Comparison of ENCODE assay signal across 1 cellular context in genomic region chr2:99154643-99155536, GRCh38.
TF ChIP-seq lines count a peak whose summit lies in the region.

Gene LIPT1 (plus strand): TSS chr2:99154967. CDS start chr2:99161958, 6,991 bp downstream.
Gene TSGA10 (minus strand): TSS chr2:99154942. CDS start chr2:99109439, 45,503 bp downstream.

TF ChIP-seq in WTC11, 78 proteins besides CTCF, POLR2A, EP300 and RAD21 (continued from another document and continues in another):
- peak; percentile 72; the same call in 1 of the 2 replicates for TF ChIP-seq CREM (CRISPR knock-in tag; IDR thresholded peaks at IDR 0.05)
- TF ChIP-seq USF1 (CRISPR knock-in tag; IDR thresholded peaks at IDR 0.05): peak; percentile 78
- TF ChIP-seq MLX (CRISPR knock-in tag; IDR thresholded peaks at IDR 0.05): peak; percentile 41; the same call in 1 of the 2 replicates
- peak; percentile 95 for TF ChIP-seq E2F5 (CRISPR knock-in tag; IDR thresholded peaks at IDR 0.05)
- TF ChIP-seq KAT7 (CRISPR knock-in tag; IDR thresholded peaks at IDR 0.05; ENCODE audit: borderline replicate concordance): 0 out of 2 replicates have a peak, but pooled peaks have one; percentile 76
- TF ChIP-seq ZNF232 (CRISPR knock-in tag; IDR thresholded peaks at IDR 0.05): peak; percentile 92
- no peak for TF ChIP-seq MXD4 (CRISPR knock-in tag; IDR thresholded peaks at IDR 0.05; ENCODE audit: borderline replicate concordance)
- TF ChIP-seq TP53 (CRISPR knock-in tag; IDR thresholded peaks at IDR 0.05): peak; percentile 95; the same call in 1 of the 2 replicates
- TF ChIP-seq ZNF396 (CRISPR knock-in tag; IDR thresholded peaks at IDR 0.05; ENCODE audit: borderline replicate concordance): no peak
- TF ChIP-seq IRF1 (CRISPR knock-in tag; IDR thresholded peaks at IDR 0.05): peak; percentile 93
- no peak for TF ChIP-seq ZNF425 (CRISPR knock-in tag; conservative IDR thresholded peaks at IDR 0.05)
- 0 out of 2 replicates have a peak, but pooled peaks have one; percentile 44 for TF ChIP-seq ZNF317 (CRISPR knock-in tag; IDR thresholded peaks at IDR 0.05; ENCODE audit: borderline replicate concordance, low read depth)
- peak; percentile 98 for TF ChIP-seq MAX (CRISPR knock-in tag; IDR thresholded peaks at IDR 0.05)
- TF ChIP-seq TEAD4 (CRISPR knock-in tag; IDR thresholded peaks at IDR 0.05): no peak
- peak; percentile 97 for TF ChIP-seq FOXK1 (CRISPR knock-in tag; IDR thresholded peaks at IDR 0.05)
- TF ChIP-seq ZMAT4 (CRISPR knock-in tag; IDR thresholded peaks at IDR 0.05): no peak
- TF ChIP-seq ZNF512 (CRISPR knock-in tag; IDR thresholded peaks at IDR 0.05; ENCODE audit: borderline replicate concordance): no peak
- peak; percentile 39; the same call in 1 of the 2 replicates for TF ChIP-seq JUN (CRISPR knock-in tag; IDR thresholded peaks at IDR 0.05)
- peak; percentile 95 for TF ChIP-seq MYBL2 (CRISPR knock-in tag; IDR thresholded peaks at IDR 0.05)
- peak; percentile 97 for TF ChIP-seq ETV6 (CRISPR knock-in tag; IDR thresholded peaks at IDR 0.05)
- TF ChIP-seq PRRX2 (CRISPR knock-in tag; IDR thresholded peaks at IDR 0.05): no peak
- TF ChIP-seq CDX4 (CRISPR knock-in tag; IDR thresholded peaks at IDR 0.05; ENCODE audit: borderline replicate concordance): no peak
- TF ChIP-seq CREB1 (CRISPR knock-in tag; IDR thresholded peaks at IDR 0.05): peak; percentile 78; the same call in 1 of the 2 replicates
- TF ChIP-seq FOXJ3 (CRISPR knock-in tag; IDR thresholded peaks at IDR 0.05; ENCODE audit: borderline replicate concordance): peak; percentile 41; the same call in 1 of the 2 replicates
- peak; percentile 72 for TF ChIP-seq PRDM15 (CRISPR knock-in tag; IDR thresholded peaks at IDR 0.05)
- TF ChIP-seq E2F1 (CRISPR knock-in tag; IDR thresholded peaks at IDR 0.05): peak; percentile 70; the same call in 1 of the 2 replicates
- no peak for TF ChIP-seq NR1H2 (CRISPR knock-in tag; IDR thresholded peaks at IDR 0.05)
- TF ChIP-seq NR2C2 (CRISPR knock-in tag; IDR thresholded peaks at IDR 0.05): peak; percentile 41; the same call in 1 of the 2 replicates
- TF ChIP-seq SMAD4 (CRISPR knock-in tag; IDR thresholded peaks at IDR 0.05): no peak
- TF ChIP-seq ZNF416 (CRISPR knock-in tag; IDR thresholded peaks at IDR 0.05): 0 out of 2 replicates have a peak, but pooled peaks have one; percentile 23
- peak; percentile 78; the same call in 1 of the 2 replicates for TF ChIP-seq ZNF281 (CRISPR knock-in tag; IDR thresholded peaks at IDR 0.05)
- peak; percentile 90 for TF ChIP-seq GABPB1 (CRISPR knock-in tag; IDR thresholded peaks at IDR 0.05)
- TF ChIP-seq NFE2L1 (CRISPR knock-in tag; IDR thresholded peaks at IDR 0.05): peak; percentile 26; the same call in 1 of the 2 replicates
- TF ChIP-seq FOXP1 (CRISPR knock-in tag; IDR thresholded peaks at IDR 0.05; ENCODE audit: borderline replicate concordance): peak; percentile 94
- peak; percentile 96 for TF ChIP-seq SP1 (CRISPR knock-in tag; conservative IDR thresholded peaks at IDR 0.05)
- peak; percentile 94 for TF ChIP-seq ZBTB43 (CRISPR knock-in tag; IDR thresholded peaks at IDR 0.05)
- TF ChIP-seq ZSCAN18 (CRISPR knock-in tag; IDR thresholded peaks at IDR 0.05): no peak
- no peak for TF ChIP-seq ZNF121 (CRISPR knock-in tag; IDR thresholded peaks at IDR 0.05)
